ENCODE assay signal across 15 cellular contexts in the genomic region with DNA sequence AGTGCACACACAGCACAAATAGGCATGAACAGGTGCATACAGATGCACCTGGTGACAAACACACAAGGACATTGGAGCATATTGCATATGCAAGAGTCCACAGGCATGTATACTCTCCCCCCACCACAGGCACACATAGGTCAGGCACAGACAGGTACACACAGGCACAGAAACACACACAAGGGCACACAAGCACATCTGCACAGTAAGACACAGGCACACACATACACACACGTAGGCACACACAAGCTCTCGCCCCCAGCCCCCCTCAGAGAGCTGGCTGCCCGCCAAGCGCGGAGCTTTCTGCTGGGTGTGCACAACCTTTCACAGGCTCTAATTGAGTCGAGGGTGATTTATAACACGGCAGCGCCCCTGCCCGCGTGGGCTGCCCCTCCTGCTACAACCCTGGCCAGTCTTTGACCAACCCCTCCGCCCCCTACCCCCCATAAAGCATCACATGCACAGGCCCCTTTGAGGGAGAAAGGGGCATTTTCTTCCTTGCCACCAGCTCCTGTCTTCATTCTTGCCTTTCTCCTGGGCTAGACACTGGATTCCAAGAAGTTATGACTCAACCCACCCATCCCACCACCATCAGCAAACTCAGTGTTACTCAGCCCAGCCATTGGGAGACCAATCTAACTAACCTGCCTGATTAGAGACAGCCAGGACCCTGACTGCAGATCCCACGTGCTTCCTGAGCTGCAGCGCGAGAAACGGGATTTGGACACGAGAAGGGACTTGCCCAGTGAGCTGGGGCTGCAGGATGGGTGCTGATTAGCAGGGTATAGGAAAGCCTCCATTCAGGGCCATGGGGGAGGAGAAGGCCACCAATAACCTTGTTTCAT. TPM values are rescaled to one million over a fixed set of nuclear protein-coding genes. Genes with fewer than 3 reads are reported as not detected.
DNase-seq lines count a peak whose midpoint lies in the region; ATAC-seq, FAIRE-seq and TF ChIP-seq lines count a peak whose summit lies in the region.
"Had no signal": no experiment of that assay in that cellular context is flagged by ENCODE, and none has a peak within 500 bp of the region (broad histone marks: within the 10 kb centered on the region; RNA-seq: fewer than 3 reads in every experiment).

No MANE protein-coding gene starts in this region.

- peaks cover 2 to 6% of the 10 kb centered on the region in 2 experiments for H4K20me1 ChIP-seq in H1 (replicated peaks in 1 of 2; ENCODE audit: control insufficient read depth in 1 of 2, insufficient read depth in 2 of 2, low read length in 2 of 2)

- H3K27me3 Mint-ChIP-seq in stimulated activated naive CD8-positive, alpha-beta T cell treated with anti-CD3 and anti-CD28 coated beads, Interleukin-15, amount 100 ng/mL, for 72 hours: peaks cover 58% of the 10 kb centered on the region
- peaks cover 19 to 28% of the 10 kb centered on the region in 2 donors for H3K27me3 Mint-ChIP-seq in CD8-positive, alpha-beta memory T cell

- H2AFZ ChIP-seq in H1 (ENCODE audit: low read length): no peak overlapping the region

- peak overlapping the region; percentile 65 for H4K91ac ChIP-seq in H1 (replicated peaks; ENCODE audit: insufficient read length, low read length)

- H3K18ac ChIP-seq in H1 (ENCODE audit: extremely low read depth, low read length): no peak overlapping the region; the same call in none of the 2 replicates

- FAIRE-seq in H1 (lab: Jason Lieb, UNC) (no peak), urothelium cell line (lab: Jason Lieb, UNC) (no peak)

- CTCF ChIA-PET in H1 (lab: Charles Lee; ENCODE audit: partially characterized antibody): interaction anchor here (0.7 to 5.9 kb wide), 14 partner anchors 12 to 120 kb away, joined by 3 to 52 read pairs (median 4); no protein-coding TSS in a partner anchor
- CTCF ChIA-PET in CD8-positive, alpha-beta memory T cell (lab: Charles Lee): interaction anchor here (0.6 to 3.2 kb wide), 4 partner anchors 13 to 116 kb away, joined by 3 to 24 read pairs (median 4); no protein-coding TSS in a partner anchor

- no peak for TF ChIP-seq RAD21 in H1 (IDR thresholded peaks at IDR 0.05 in 1 of 2, conservative IDR thresholded peaks at IDR 0.05 in 1 of 2; ENCODE audit: low read depth in 2 of 2, low read length in 2 of 2)

- no peaks in the 10 kb centered on the region for H3K36me3 Mint-ChIP-seq in CD8-positive, alpha-beta memory T cell
- H3K36me3 Mint-ChIP-seq: activated naive CD4-positive, alpha-beta T cell treated with anti-CD3 and anti-CD28 coated beads, Interleukin-2, amount 50 U/mL, for 72 hours had no signal

- POLR2A ChIA-PET in H1 (lab: Charles Lee; ENCODE audit: partially characterized antibody): interaction anchor here (0.9 to 1.5 kb wide), 7 partner anchors 10 to 119 kb away, joined by 3 to 6 read pairs (median 3); no protein-coding TSS in a partner anchor
- POLR2A ChIA-PET in CD8-positive, alpha-beta memory T cell (lab: Charles Lee): no interaction called here

- no peak overlapping the region for H3K14ac ChIP-seq in H1 (ENCODE audit: insufficient read length)

- peak overlapping the region; percentile 94; the same call in 1 of the 2 replicates for H2BK12ac ChIP-seq in H1 (ENCODE audit: low read depth, low read length)

- TF ChIP-seq POLR2A in H1 (IDR thresholded peaks at IDR 0.05; ENCODE audit: control extremely low read depth in 1 of 2, low read depth in 2 of 2, low read length in 2 of 2): no peak

- no peak overlapping the region for H4K8ac ChIP-seq in H1 (ENCODE audit: extremely low read depth, insufficient read depth, low read length)

- TF ChIP-seq CTCF in H1 (IDR thresholded peaks at IDR 0.05; ENCODE audit: control extremely low read depth in 1 of 3, insufficient read depth in 1 of 3, low read depth in 1 of 3, low read length in 3 of 3): no peak
- no peak for TF ChIP-seq CTCF in foreskin fibroblast (IDR thresholded peaks at IDR 0.05; ENCODE audit: low read depth, low read length)

- peak overlapping the region; percentile 53 for H3K4ac ChIP-seq in H1 (replicated peaks; ENCODE audit: insufficient read length, low read depth, low read length)

- H3K9me3 Mint-ChIP-seq in stimulated activated naive CD8-positive, alpha-beta T cell treated with anti-CD3 and anti-CD28 coated beads, Interleukin-15, amount 100 ng/mL, for 72 hours: no peaks in the 10 kb centered on the region
- no peaks in the 10 kb centered on the region for H3K9me3 Mint-ChIP-seq in CD8-positive, alpha-beta memory T cell
- H3K9me3 Mint-ChIP-seq: activated naive CD4-positive, alpha-beta T cell treated with anti-CD3 and anti-CD28 coated beads, Interleukin-2, amount 50 U/mL, for 72 hours; dendritic cell treated with granulocyte-macrophage colony-stimulating factor and Interleukin-4, amounts not matched to agents 40 ng/mL and 50 ng/mL, for 4 days had no signal

- peak overlapping the region; percentile 98 for H2AK5ac ChIP-seq in H1 (ENCODE audit: low read depth, low read length)

- H3K56ac ChIP-seq in H1 (replicated peaks; ENCODE audit: insufficient read length, low read depth, low read length): no peak overlapping the region

- peaks cover 7 to 18% (median 15%) of the 10 kb centered on the region in 4 experiments for H3K4me1 ChIP-seq in H1 (replicated peaks in 1 of 4; ENCODE audit: control insufficient read depth in 3 of 4, insufficient read depth in 4 of 4, low read length in 3 of 4)
- peaks cover 22% of the 10 kb centered on the region for H3K4me1 ChIP-seq in CD8-positive, alpha-beta memory T cell (ENCODE audit: insufficient read depth, low read length)

- peaks cover 36 to 88% (median 81%) of the 10 kb centered on the region in 4 experiments for H3K27me3 ChIP-seq in H1 (replicated peaks in 1 of 4; ENCODE audit: control insufficient read depth in 3 of 4, extremely low read depth in 1 of 4, insufficient read depth in 3 of 4, low read length in 3 of 4)
- H3K27me3 ChIP-seq in CD8-positive, alpha-beta memory T cell (ENCODE audit: insufficient read depth, low read length, poor library complexity, severe bottlenecking): peaks cover 32% of the 10 kb centered on the region
- H3K27me3 ChIP-seq: SJCRH30 had no signal

- no peaks in the 10 kb centered on the region for H3K79me2 ChIP-seq in H1 (ENCODE audit: control insufficient read depth in 1 of 2, insufficient read depth in 2 of 2, low read length in 2 of 2)

- no peak overlapping the region for H2BK120ac ChIP-seq in H1 (replicated peaks; ENCODE audit: low read depth, low read length)

- WGBS in H1 (ENCODE audit: extremely low coverage in 1 of 2, insufficient coverage in 1 of 2, insufficient read length in 1 of 2, insufficient replicate concordance in 2 of 2, low coverage in 1 of 2, low lambda C conversion rate in 2 of 2, missing lambda C conversion rate in 1 of 2), 2 experiments: 76% methylated on average over 13 of the region's 16 CpGs; no CpG with 5 or more reads in 1 of the 2 experiments

- DNase-seq in stimulated activated naive CD8-positive, alpha-beta T cell treated with anti-CD3 and anti-CD28 coated beads, Interleukin-15, Interleukin-2, amounts not matched to agents 100 U/mL and 50 U/mL, for 24 hours: peak; percentile 34
- no peak for DNase-seq in stimulated activated naive CD8-positive, alpha-beta T cell treated with anti-CD3 and anti-CD28 coated beads, Interleukin-15, amount 100 ng/mL, for 72 hours
- DNase-seq in NCI-H69 (lab: John Stamatoyannopoulos, UW): peak; percentile 91
- DNase-seq in H1 (ENCODE audit: low read depth in 1 of 2, low spot score in 2 of 2): no peak
- DNase-seq in urothelium cell line (ENCODE audit: low spot score): peak; percentile 48
- DNase-seq in CD8-positive, alpha-beta memory T cell: no peak
- DNase-seq in foreskin fibroblast: no peak
- DNase-seq: left cardiac atrium; occipital lobe; SJCRH30; stimulated activated CD4-positive, alpha-beta T cell treated with anti-CD3 and anti-CD28 coated beads, Interleukin-2, amount 100 ng/mL, for 24 hours had no signal

- peak overlapping the region; percentile 44; the same call in 1 of the 2 replicates for H2BK5ac ChIP-seq in H1 (ENCODE audit: low read depth, low read length)

- peak overlapping the region; percentile 98 for H2BK15ac ChIP-seq in H1 (ENCODE audit: low read length)

- H3K9ac ChIP-seq in H1 (replicated peaks in 1 of 4; ENCODE audit: extremely low read depth in 1 of 4, low read depth in 3 of 4, low read length in 3 of 4): no peak overlapping the region

- no peak overlapping the region for H3K23ac ChIP-seq in H1 (ENCODE audit: insufficient read length)

- H3K36me3 ChIP-seq in H1 (ENCODE audit: control insufficient read depth in 2 of 4, insufficient read depth in 4 of 4, low read length in 3 of 4): no peaks in the 10 kb centered on the region
- no peaks in the 10 kb centered on the region for H3K36me3 ChIP-seq in CD8-positive, alpha-beta memory T cell (ENCODE audit: insufficient read depth, low read length)
- H3K36me3 ChIP-seq: SJCRH30 had no signal

- no peak overlapping the region for H3K27ac Mint-ChIP-seq in stimulated activated naive CD8-positive, alpha-beta T cell treated with anti-CD3 and anti-CD28 coated beads, Interleukin-15, amount 100 ng/mL, for 72 hours
- no peak overlapping the region for H3K27ac Mint-ChIP-seq in CD8-positive, alpha-beta memory T cell
- H3K27ac Mint-ChIP-seq: activated naive CD4-positive, alpha-beta T cell treated with anti-CD3 and anti-CD28 coated beads, Interleukin-2, amount 50 U/mL, for 72 hours; dendritic cell treated with granulocyte-macrophage colony-stimulating factor and Interleukin-4, amounts not matched to agents 40 ng/mL and 50 ng/mL, for 4 days had no signal

- peaks cover 19% of the 10 kb centered on the region for H3K23me2 ChIP-seq in H1 (ENCODE audit: low read depth, low read length)

- no peaks in the 10 kb centered on the region for H3K79me1 ChIP-seq in H1 (ENCODE audit: low read depth, low read length)

- H2BK20ac ChIP-seq in H1 (ENCODE audit: low read length): 0 out of 2 replicates have a peak overlapping the region, but pooled peaks have one; percentile 61

- H4K5ac ChIP-seq in H1 (ENCODE audit: insufficient read length, low read depth, low read length): no peak overlapping the region

- no peak overlapping the region for H3K4me2 ChIP-seq in H1 (ENCODE audit: insufficient read depth in 1 of 2, low read depth in 2 of 2, low read length in 2 of 2)

- H3K9me3 ChIP-seq in H1 (ENCODE audit: insufficient read depth in 2 of 2, low read depth in 1 of 2, low read length in 1 of 2): no peaks in the 10 kb centered on the region
- H3K9me3 ChIP-seq in CD8-positive, alpha-beta memory T cell (ENCODE audit: low read length): no peaks in the 10 kb centered on the region
- H3K9me3 ChIP-seq: SJCRH30 had no signal

- peak; percentile 62 for ATAC-seq in stimulated activated naive CD8-positive, alpha-beta T cell treated with anti-CD3 and anti-CD28 coated beads, Interleukin-15, Interleukin-2, amounts not matched to agents 100 U/mL and 50 U/mL, for 24 hours
- no peak for ATAC-seq in stimulated activated naive CD8-positive, alpha-beta T cell treated with anti-CD3 and anti-CD28 coated beads, Interleukin-15, amount 100 ng/mL, for 72 hours
- no peak for ATAC-seq in HG02571 (IDR thresholded peaks at IDR 0.05; ENCODE audit: unreplicated experiment)
- ATAC-seq: left cardiac atrium had no signal

- H3K27ac ChIP-seq in H1 (ENCODE audit: low read depth, low read length): no peak overlapping the region
- H3K27ac ChIP-seq in CD8-positive, alpha-beta memory T cell (ENCODE audit: low read depth, low read length): no peak overlapping the region
- H3K27ac ChIP-seq: SJCRH30 had no signal

- no peak overlapping the region for H3K4me3 ChIP-seq in H1 (ENCODE audit: extremely low read depth in 1 of 4, insufficient read depth in 2 of 4, low read depth in 3 of 4, low read length in 4 of 4)
- no peak overlapping the region for H3K4me3 ChIP-seq in CD8-positive, alpha-beta memory T cell (ENCODE audit: low read length)
- no peak overlapping the region for H3K4me3 ChIP-seq in foreskin fibroblast (ENCODE audit: low read depth in 1 of 2, low read length in 2 of 2)
- H3K4me3 ChIP-seq: SJCRH30 had no signal

- H3K4me1 Mint-ChIP-seq in stimulated activated naive CD8-positive, alpha-beta T cell treated with anti-CD3 and anti-CD28 coated beads, Interleukin-15, amount 100 ng/mL, for 72 hours: peaks cover 72% of the 10 kb centered on the region
- peaks cover 19 to 36% (median 21%) of the 10 kb centered on the region in 3 donors for H3K4me1 Mint-ChIP-seq in CD8-positive, alpha-beta memory T cell

- H3K4me3 Mint-ChIP-seq in stimulated activated naive CD8-positive, alpha-beta T cell treated with anti-CD3 and anti-CD28 coated beads, Interleukin-15, amount 100 ng/mL, for 72 hours: no peak overlapping the region
- H3K4me3 Mint-ChIP-seq in CD8-positive, alpha-beta memory T cell: peak overlapping the region in 1 of 7 donors; percentile 1
- H3K4me3 Mint-ChIP-seq: dendritic cell treated with granulocyte-macrophage colony-stimulating factor and Interleukin-4, amounts not matched to agents 40 ng/mL and 50 ng/mL, for 4 days had no signal

- TF ChIP-seq EP300 in H1 (IDR thresholded peaks at IDR 0.05; ENCODE audit: borderline replicate concordance in 1 of 2, low read depth in 2 of 2, low read length in 2 of 2): no peak

RNA-seq across cellular contexts. Expression of a gene that starts 42.9 kb away (rescaled TPM):
- 0.06 and 0.13 TPM in 2 replicates for total RNA-seq in H1 (2021; fragmentation: NEBNext Ultra II Directional; extraction: Animal tissue kit (Norgen Biotek cat#: 25700))
- 0.14 and 0.25 TPM in 2 replicates for polyA plus RNA-seq in H1 (2011; rRNA removed)
- 0.23 TPM for polyA plus RNA-seq in H1 (2011; cell fraction: cytosol; rRNA removed)
- polyA plus RNA-seq in H1 (2011; cell fraction: nucleus; rRNA removed): 0.48 TPM
- polyA plus RNA-seq in H1 (2012, experiment 1 of 2): 0.09 to 0.24 TPM (median 0.15 TPM) in 4 replicates
- 0.14 TPM for polyA plus RNA-seq in H1 (2012, experiment 2 of 2)
- polyA plus RNA-seq in H1 (2013, experiment 1 of 2): 0.06 TPM
- 0.09 TPM for polyA plus RNA-seq in H1 (2013, experiment 2 of 2)
- polyA minus RNA-seq in H1 (2011; rRNA and poly(A)+ RNA removed): 0.17 TPM in 1 of 2 replicates, not detected in the other
- not detected for polyA minus RNA-seq in H1 (2011; cell fraction: cytosol; rRNA and poly(A)+ RNA removed)
- polyA minus RNA-seq in H1 (2011; cell fraction: nucleus; rRNA and poly(A)+ RNA removed): 0.20 TPM
- total RNA-seq in CD8-positive, alpha-beta memory T cell: not detected
- 0.12 TPM for polyA plus RNA-seq in CD8-positive, alpha-beta memory T cell
- total RNA-seq: activated naive CD4-positive, alpha-beta T cell treated with anti-CD3 and anti-CD28 coated beads, Interleukin-2, amount 50 U/mL, for 72 hours; fibroblast of villous mesenchyme; SJCRH30 had no signal

Comparison
In these comparisons a context has a peak if more than half of its experiments do, and no peak if none do; other contexts are left out.
1. DNase-seq: peak in stimulated activated naive CD8-positive, alpha-beta T cell treated with anti-CD3 and anti-CD28 coated beads, Interleukin-15, Interleukin-2, amounts not matched to agents 100 U/mL and 50 U/mL, for 24 hours (single experiment), NCI-H69 (single experiment) and urothelium cell line (single experiment); none in stimulated activated naive CD8-positive, alpha-beta T cell treated with anti-CD3 and anti-CD28 coated beads, Interleukin-15, amount 100 ng/mL, for 72 hours (0 of 2), H1 (0 of 2), CD8-positive, alpha-beta memory T cell (0 of 5) and foreskin fibroblast (0 of 2).